Comparison of ENCODE assay signal across 27 cellular contexts in the genomic region with DNA sequence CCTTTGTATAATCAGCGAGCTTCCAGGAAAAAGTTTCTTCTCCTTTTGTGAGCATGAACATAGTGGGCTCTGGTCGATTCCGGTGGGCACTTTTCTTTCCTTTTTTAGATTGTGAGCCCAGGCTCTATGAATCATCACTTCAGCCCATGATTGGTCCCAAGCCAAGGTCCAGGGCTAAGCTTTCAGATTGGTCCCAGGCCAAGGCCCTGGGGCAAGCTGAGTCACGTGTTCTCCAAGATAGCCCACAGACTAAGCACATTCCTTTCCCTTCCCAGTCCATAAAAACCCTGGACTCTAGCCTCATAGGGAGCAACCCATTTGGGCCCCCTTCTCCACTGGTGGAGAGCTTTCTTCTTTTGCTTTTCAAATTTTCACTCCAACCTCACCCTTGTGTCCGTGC.
"Had no signal": no experiment of that assay in that cellular context is flagged by ENCODE, and none has a peak within 500 bp of the region (broad histone marks: within the 10 kb centered on the region; RNA-seq: fewer than 3 reads in every experiment).

No MANE protein-coding gene starts in this region.

- H3K9me3 ChIP-seq: lower lobe of right lung, neutrophil, pancreas, prostate gland, testis, thyroid gland, transverse colon, upper lobe of left lung, vagina had no signal

- ATAC-seq: left colon; left lung; lower lobe of right lung; naive thymus-derived CD8-positive, alpha-beta T cell; right cardiac atrium; sciatic nerve; stimulated activated naive B cell treated with anti-CD40 and anti-IgM and Interleukin-4, amounts not matched to agents 10 μg/mL and 1 μg/mL and 100 μg/mL, for 72 hours; stimulated activated naive CD8-positive, alpha-beta T cell treated with anti-CD3 and anti-CD28 coated beads, Interleukin-15, Interleukin-2, amounts not matched to agents 100 U/mL and 50 U/mL, for 24 hours had no signal

- H3K27me3 ChIP-seq: left lung, neutrophil, stomach, testis, thyroid gland, transverse colon, upper lobe of left lung, vagina had no signal

- H3K4me1 ChIP-seq: left lung, lower lobe of right lung, pancreas, prostate gland, stomach, testis, thyroid gland, transverse colon, upper lobe of left lung, vagina had no signal

- H3K36me3 ChIP-seq: left lung, lower lobe of right lung, neutrophil, pancreas, prostate gland, stomach, thyroid gland, transverse colon, upper lobe of left lung, vagina had no signal

- H3K27ac ChIP-seq: left lung, lower lobe of right lung, neutrophil, pancreas, prostate gland, skin epidermis, stomach, testis, thyroid gland, transverse colon, upper lobe of left lung, vagina had no signal

- H3K4me3 ChIP-seq: left lung, lower lobe of right lung, pancreas, prostate gland, skin epidermis, stomach, testis, thyroid gland, transverse colon, upper lobe of left lung, vagina had no signal

- DNase-seq: hippocampal formation; kidney; left colon; left lung; lower lobe of right lung; mammary epithelial cell; mesenchymal stem cell; naive thymus-derived CD8-positive, alpha-beta T cell; retina; right cardiac atrium; stimulated activated CD4-positive, alpha-beta T cell treated with anti-CD3 and anti-CD28 coated beads, Interleukin-12 subunit alpha, Interleukin-12 subunit beta, amount 100 ng/mL, for 4 hours; stimulated activated CD4-positive, alpha-beta T cell treated with anti-CD3 and anti-CD28 coated beads, Interleukin-15, amount 100 ng/mL, for 24 hours; stimulated activated CD4-positive, alpha-beta T cell treated with anti-CD3 and anti-CD28 coated beads, Interleukin-2, amount 100 ng/mL, for 24 hours; stimulated activated CD4-positive, alpha-beta T cell treated with anti-CD3 and anti-CD28 coated beads, Interleukin-4, amount 100 ng/mL, for 1 hour; stimulated activated naive B cell treated with anti-CD40 and anti-IgM and Interleukin-4, amounts not matched to agents 10 μg/mL and 1 μg/mL and 100 μg/mL, for 72 hours; stimulated activated naive CD8-positive, alpha-beta T cell treated with anti-CD3 and anti-CD28 coated beads, Interleukin-15, Interleukin-2, amounts not matched to agents 100 U/mL and 50 U/mL, for 24 hours; stomach; testis; thyroid gland; transverse colon; upper lobe of left lung had no signal
